ENCODE assay signal across 20 cellular contexts in genomic region chr5:126512451-126512850, GRCh38.
"Had no signal": no experiment of that assay in that cellular context is flagged by ENCODE, and none has a peak within 500 bp of the region (broad histone marks: within the 10 kb centered on the region; RNA-seq: fewer than 3 reads in every experiment).

No MANE protein-coding gene starts in this region.

- H3K4me3 Mint-ChIP-seq: activated CD4-positive, alpha-beta T cell treated with anti-CD3 and anti-CD28 coated beads for 36 hours; activated naive CD8-positive, alpha-beta T cell treated with anti-CD3 and anti-CD28 coated beads, Interleukin-2, amount 10 ng/mL, durations not matched to agents 7 days and 5 days; brain; natural killer cell; stimulated activated naive CD8-positive, alpha-beta T cell treated with anti-CD3 and anti-CD28 coated beads, Interleukin-15, amount 100 ng/mL, for 72 hours had no signal

- H3K36me3 ChIP-seq: SJSA1, thoracic aorta had no signal

- DNase-seq: activated CD4-positive, alpha-beta T cell treated with anti-CD3 and anti-CD28 coated beads for 36 hours; activated CD4-positive, alpha-beta T cell treated with anti-CD3 and anti-CD28 coated beads, Interleukin-2, amount 50 U/mL, for 48 hours; activated naive CD4-positive, alpha-beta T cell treated with Interleukin-2 at 50 U/mL for 16 hours; activated naive CD8-positive, alpha-beta T cell treated with anti-CD3 and anti-CD28 coated beads, Interleukin-2, amount 10 ng/mL, durations not matched to agents 7 days and 5 days; anterior cingulate cortex; central memory CD4-positive, alpha-beta T cell; dorsolateral prefrontal cortex; foreskin melanocyte; hypothalamus; mesendoderm; natural killer cell; right cardiac atrium; small intestine; stimulated activated CD4-positive, alpha-beta T cell treated with anti-CD3 and anti-CD28 coated beads, Interleukin-4, amount 100 ng/mL, for 1 hour; stimulated activated naive CD8-positive, alpha-beta T cell treated with anti-CD3 and anti-CD28 coated beads, Interleukin-15, amount 100 ng/mL, for 72 hours had no signal

- H3K9me3 Mint-ChIP-seq: natural killer cell; stimulated activated naive CD8-positive, alpha-beta T cell treated with anti-CD3 and anti-CD28 coated beads, Interleukin-15, amount 100 ng/mL, for 72 hours had no signal

- H3K27ac ChIP-seq: epithelial cell of prostate, SJSA1, thoracic aorta had no signal

- ATAC-seq: activated CD4-positive, alpha-beta T cell treated with anti-CD3 and anti-CD28 coated beads for 36 hours; natural killer cell; right cardiac atrium; stimulated activated naive CD8-positive, alpha-beta T cell treated with anti-CD3 and anti-CD28 coated beads, Interleukin-15, amount 100 ng/mL, for 72 hours had no signal

- H3K27ac Mint-ChIP-seq: activated CD4-positive, alpha-beta T cell treated with anti-CD3 and anti-CD28 coated beads for 36 hours; brain; natural killer cell; progenitor cell of endocrine pancreas; stimulated activated naive CD8-positive, alpha-beta T cell treated with anti-CD3 and anti-CD28 coated beads, Interleukin-15, amount 100 ng/mL, for 72 hours had no signal

- H3K27me3 ChIP-seq: dorsolateral prefrontal cortex, SJSA1 had no signal

- H3K4me3 ChIP-seq: dorsolateral prefrontal cortex, SJSA1, thoracic aorta had no signal

- H3K36me3 Mint-ChIP-seq: brain, natural killer cell had no signal

- H3K9me3 ChIP-seq: SJSA1, thoracic aorta had no signal

- H3K27me3 Mint-ChIP-seq: activated CD4-positive, alpha-beta T cell treated with anti-CD3 and anti-CD28 coated beads for 36 hours; progenitor cell of endocrine pancreas; stimulated activated naive CD8-positive, alpha-beta T cell treated with anti-CD3 and anti-CD28 coated beads, Interleukin-15, amount 100 ng/mL, for 72 hours had no signal
